In the genomic region with DNA sequence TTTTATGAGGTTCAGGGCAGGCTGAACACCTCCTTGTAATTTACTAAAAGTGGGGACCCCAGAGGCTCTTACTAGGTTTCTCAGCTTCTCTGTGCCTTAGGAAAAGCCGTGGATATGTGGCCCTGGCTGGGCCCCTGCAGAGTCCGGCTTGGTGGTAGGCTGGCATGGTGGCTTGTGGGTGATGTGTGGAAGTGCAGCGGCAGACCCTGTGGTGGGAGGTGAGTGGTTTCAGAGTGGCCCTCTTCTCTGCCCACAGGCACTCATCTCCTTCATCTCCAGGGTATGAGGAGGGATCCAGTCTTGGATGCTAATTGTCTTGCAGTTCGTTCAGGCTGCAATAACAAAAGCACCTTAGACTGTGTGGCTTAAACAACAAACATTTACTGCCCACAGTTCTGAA, we compare ENCODE assay signal across 2 cellular contexts.
TF ChIP-seq lines count a peak whose summit lies in the region.

No MANE protein-coding gene starts in this region.

TF ChIP-seq in A549, 52 proteins besides CTCF, POLR2A, EP300 and RAD21:
- TF ChIP-seq EHF (CRISPR knock-in tag; IDR thresholded peaks at IDR 0.05) (no peak), HOXA7 (CRISPR knock-in tag; IDR thresholded peaks at IDR 0.05) (no peak), EHMT2 (IDR thresholded peaks at IDR 0.05; ENCODE audit: low read depth) (no peak), CHD4 (IDR thresholded peaks at IDR 0.05; ENCODE audit: borderline replicate concordance) (no peak), RNF2 (IDR thresholded peaks at IDR 0.05; ENCODE audit: borderline replicate concordance, low read depth) (no peak), ZC3H11A (IDR thresholded peaks at IDR 0.05) (no peak)
- TF ChIP-seq, protein P1, sequence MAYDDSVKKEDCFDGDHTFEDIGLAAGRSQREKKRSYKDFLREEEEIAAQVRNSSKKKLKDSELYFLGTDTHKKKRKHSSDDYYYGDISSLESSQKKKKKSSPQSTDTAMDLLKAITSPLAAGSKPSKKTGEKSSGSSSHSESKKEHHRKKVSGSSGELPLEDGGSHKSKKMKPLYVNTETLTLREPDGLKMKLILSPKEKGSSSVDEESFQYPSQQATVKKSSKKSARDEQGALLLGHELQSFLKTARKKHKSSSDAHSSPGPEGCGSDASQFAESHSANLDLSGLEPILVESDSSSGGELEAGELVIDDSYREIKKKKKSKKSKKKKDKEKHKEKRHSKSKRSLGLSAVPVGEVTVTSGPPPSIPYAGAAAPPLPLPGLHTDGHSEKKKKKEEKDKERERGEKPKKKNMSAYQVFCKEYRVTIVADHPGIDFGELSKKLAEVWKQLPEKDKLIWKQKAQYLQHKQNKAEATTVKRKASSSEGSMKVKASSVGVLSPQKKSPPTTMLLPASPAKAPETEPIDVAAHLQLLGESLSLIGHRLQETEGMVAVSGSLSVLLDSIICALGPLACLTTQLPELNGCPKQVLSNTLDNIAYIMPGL (CRISPR knock-in tag; IDR thresholded peaks at IDR 0.05; ENCODE audit: borderline replicate concordance): no peak

TF ChIP-seq in IMR-90, 13 proteins besides CTCF, POLR2A, EP300 and RAD21:
- no peak for TF ChIP-seq ELK1 (IDR thresholded peaks at IDR 0.05; ENCODE audit: borderline replicate concordance, low read depth, low read length)
